14 cellular contexts compared by ENCODE assay signal in the genomic region with DNA sequence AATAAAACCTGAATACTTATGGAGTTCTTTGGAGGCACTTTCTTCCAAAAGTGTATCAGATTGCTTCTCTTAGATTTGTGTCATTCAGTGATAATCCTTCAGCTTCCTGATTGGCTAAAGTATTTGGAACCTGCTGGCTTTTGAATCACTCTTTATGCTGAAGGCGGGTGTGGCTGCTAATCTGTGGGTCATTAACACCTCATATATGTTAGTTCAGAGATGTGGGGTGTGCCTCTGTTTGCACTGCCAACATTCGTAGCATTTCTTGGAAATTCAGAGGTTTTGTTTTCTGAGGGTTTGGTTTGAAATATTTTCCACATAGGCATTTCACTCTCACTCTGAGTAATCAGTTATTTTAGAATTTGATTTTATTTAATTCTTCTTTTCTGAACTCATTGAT.
"Had no signal": no experiment of that assay in that cellular context is flagged by ENCODE, and none has a peak within 500 bp of the region (broad histone marks: within the 10 kb centered on the region; RNA-seq: fewer than 3 reads in every experiment).

No MANE protein-coding gene starts in this region.

- H3K4me3 ChIP-seq: heart left ventricle, neural progenitor cell, skin epidermis, tibial artery, vagina had no signal

- H3K9ac ChIP-seq: neural progenitor cell, parathyroid adenoma had no signal

- DNase-seq: activated CD4-positive, alpha-beta T cell treated with anti-CD3 and anti-CD28 coated beads for 48 hours; activated naive CD4-positive, alpha-beta T cell treated with Interleukin-2 at 50 U/mL for 16 hours; activated naive CD8-positive, alpha-beta T cell treated with anti-CD3 and anti-CD28 coated beads, Interleukin-2, amount 50 U/mL, for 24 hours; heart left ventricle; left ventricle myocardium superior; retina; tibial artery had no signal

- H2AFZ ChIP-seq: neural progenitor cell, parathyroid adenoma had no signal

- H3K9me3 ChIP-seq: heart left ventricle, tibial artery, vagina had no signal

- H3K27ac ChIP-seq: foreskin keratinocyte, neural progenitor cell, parathyroid adenoma, tibial artery, vagina had no signal

- H3K36me3 ChIP-seq: heart left ventricle, neural progenitor cell, tibial artery, vagina had no signal

- ATAC-seq: activated naive CD8-positive, alpha-beta T cell treated with anti-CD3 and anti-CD28 coated beads, Interleukin-2, amount 50 U/mL, for 24 hours; foreskin keratinocyte; heart left ventricle; left ventricle myocardium superior; stimulated activated effector memory CD8-positive, alpha-beta T cell treated with anti-CD3 and anti-CD28 coated beads, Interleukin-12 subunit alpha, Interleukin-12 subunit beta, amount 100 ng/mL, for 72 hours; WTC11 had no signal

- H3K27me3 ChIP-seq: foreskin keratinocyte, heart left ventricle, neural progenitor cell, tibial artery, vagina had no signal

- H3K79me2 ChIP-seq: parathyroid adenoma had no signal

- H3K4me2 ChIP-seq: neural progenitor cell had no signal

- H3K4me1 ChIP-seq: foreskin keratinocyte, heart left ventricle, neural progenitor cell, parathyroid adenoma, tibial artery, vagina had no signal
